In genomic region chr1:29640428-29640785, GRCh38 we compare ENCODE assay signal across 25 cellular contexts.
DNase-seq lines count a peak whose midpoint lies in the region; ATAC-seq, FAIRE-seq and TF ChIP-seq lines count a peak whose summit lies in the region.
"Had no signal": no experiment of that assay in that cellular context is flagged by ENCODE, and none has a peak within 500 bp of the region (broad histone marks: within the 10 kb centered on the region; RNA-seq: fewer than 3 reads in every experiment).

No MANE protein-coding gene starts in this region.

- peaks cover 8% of the 10 kb centered on the region for H3K4me1 Mint-ChIP-seq in GM23338
- H3K4me1 Mint-ChIP-seq: activated naive CD8-positive, alpha-beta T cell treated with anti-CD3 and anti-CD28 coated beads, Interleukin-2, amount 10 ng/mL, durations not matched to agents 7 days and 5 days; stimulated activated naive CD8-positive, alpha-beta T cell treated with anti-CD3 and anti-CD28 coated beads, Interleukin-15, amount 100 ng/mL, for 72 hours had no signal

- ATAC-seq in GM23338, result no peak
- ATAC-seq in RWPE2 (ENCODE audit: low read depth), result no peak
- ATAC-seq in HG02884 (IDR thresholded peaks at IDR 0.05; ENCODE audit: unreplicated experiment), result no peak
- no peak for ATAC-seq in HG03045 (IDR thresholded peaks at IDR 0.05; ENCODE audit: unreplicated experiment)
- ATAC-seq: activated CD8-positive, alpha-beta T cell treated with anti-CD3 and anti-CD28 coated beads, Interleukin-2, amount 10 ng/mL, durations not matched to agents 7 days and 5 days; effector memory CD8-positive, alpha-beta T cell; left lung; stimulated activated naive CD8-positive, alpha-beta T cell treated with anti-CD3 and anti-CD28 coated beads, Interleukin-15, amount 100 ng/mL, for 72 hours had no signal

- peak overlapping the region in 10 of 11 experiments; percentile 23 to 90 (median 83); a peak in 19 of 22 replicates for H3K27ac ChIP-seq in BLaER1 treated with 17β-estradiol and CSF1 and Interleukin-3, amounts not matched to agents 10 nM and 100 nM
- H3K27ac ChIP-seq in GM23338 (ENCODE audit: low read depth) (no peak overlapping the region), RWPE2 (ENCODE audit: poor library complexity, severe bottlenecking) (peak overlapping the region; percentile 50), mesenchymal stem cell (ENCODE audit: low read length, poor library complexity, severe bottlenecking) (peak overlapping the region; percentile 78)
- H3K27ac ChIP-seq: left lung, spleen had no signal

- H3K23ac ChIP-seq in mesenchymal stem cell (ENCODE audit: low read length in 2 of 2), result no peak overlapping the region

- no peak overlapping the region for H2BK12ac ChIP-seq in mesenchymal stem cell (ENCODE audit: low read length in 2 of 2)

- DNase-seq in GM23338 (ENCODE audit: low spot score) (no peak), RWPE2 (ENCODE audit: low spot score) (no peak), mesenchymal stem cell (no peak), D721Med (ENCODE audit: insufficient read length, low spot score) (no peak), NOMO-1 treated with DMSO at 0.1 percent for 48 hours (lab: John Stamatoyannopoulos, UW; ENCODE audit: unreplicated experiment) (no peak)
- DNase-seq: activated CD4-positive, CD25-positive, alpha-beta regulatory T cell; activated CD8-positive, alpha-beta T cell treated with anti-CD3 and anti-CD28 coated beads, Interleukin-2, amount 10 ng/mL, durations not matched to agents 7 days and 5 days; activated naive CD8-positive, alpha-beta T cell treated with anti-CD3 and anti-CD28 coated beads, Interleukin-2, amount 10 ng/mL, durations not matched to agents 7 days and 5 days; AML-193; Caco-2; effector memory CD8-positive, alpha-beta T cell; glutamatergic neuron; left lung; NCI-H187; RPMI8226; spleen; stimulated activated CD4-positive, alpha-beta T cell treated with anti-CD3 and anti-CD28 coated beads, Interleukin-4, amount 100 ng/mL, for 24 hours; stimulated activated naive CD8-positive, alpha-beta T cell treated with anti-CD3 and anti-CD28 coated beads, Interleukin-15, amount 100 ng/mL, for 72 hours; T-helper 9 cell; trophoblast cell had no signal

- 0 out of 2 replicates have a peak overlapping the region, but pooled peaks have one; percentile 62 for H3K27ac Mint-ChIP-seq in GM23338
- H3K27ac Mint-ChIP-seq: activated CD8-positive, alpha-beta T cell treated with anti-CD3 and anti-CD28 coated beads, Interleukin-2, amount 10 ng/mL, durations not matched to agents 7 days and 5 days; activated naive CD8-positive, alpha-beta T cell treated with anti-CD3 and anti-CD28 coated beads, Interleukin-2, amount 10 ng/mL, durations not matched to agents 7 days and 5 days; effector memory CD8-positive, alpha-beta T cell; IgD-negative memory B cell had no signal

- no peaks in the 10 kb centered on the region; the same call in 1 of the 2 replicates for H3K9me2 ChIP-seq in GM23338 (ENCODE audit: insufficient read depth)

- H3K9ac ChIP-seq in BLaER1 treated with 17β-estradiol and CSF1 and Interleukin-3, amounts not matched to agents 10 nM and 100 nM, result peak overlapping the region in 8 of 11 experiments; percentile 42 to 75 (median 62); a peak in 16 of 22 replicates
- no peak overlapping the region for H3K9ac ChIP-seq in mesenchymal stem cell (ENCODE audit: low read length)

- peaks cover 0 to 7% (median 0%) of the 10 kb centered on the region in 11 experiments; a peak in 1 of 22 replicates for H3K9me3 ChIP-seq in BLaER1 treated with 17β-estradiol and CSF1 and Interleukin-3, amounts not matched to agents 10 nM and 100 nM (replicated peaks in 1 of 11)
- peaks cover 1% of the 10 kb centered on the region for H3K9me3 ChIP-seq in RWPE2 (ENCODE audit: severe bottlenecking)
- H3K9me3 ChIP-seq in mesenchymal stem cell (ENCODE audit: control insufficient read depth, low read length), result no peaks in the 10 kb centered on the region
- H3K9me3 ChIP-seq: Caco-2, left lung, spleen had no signal

- H3K79me1 ChIP-seq in mesenchymal stem cell (replicated peaks; ENCODE audit: low read length, poor library complexity, severe bottlenecking), result no peaks in the 10 kb centered on the region

- H3K9me3 Mint-ChIP-seq in GM23338, result no peaks in the 10 kb centered on the region
- H3K9me3 Mint-ChIP-seq: activated naive CD8-positive, alpha-beta T cell treated with anti-CD3 and anti-CD28 coated beads, Interleukin-2, amount 10 ng/mL, durations not matched to agents 7 days and 5 days; effector memory CD8-positive, alpha-beta T cell; stimulated activated naive CD8-positive, alpha-beta T cell treated with anti-CD3 and anti-CD28 coated beads, Interleukin-15, amount 100 ng/mL, for 72 hours had no signal

- no peak for FAIRE-seq in D721Med (lab: Jason Lieb, UNC)
- FAIRE-seq: G401.6 had no signal

- H2AK5ac ChIP-seq in mesenchymal stem cell (ENCODE audit: low read length, severe bottlenecking), result peak overlapping the region; percentile 86

- H3K79me2 ChIP-seq in GM23338 (replicated peaks; ENCODE audit: insufficient read depth), result no peaks in the 10 kb centered on the region

- H3K4me3 Mint-ChIP-seq in GM23338, result no peak overlapping the region
- H3K4me3 Mint-ChIP-seq: activated CD8-positive, alpha-beta T cell treated with anti-CD3 and anti-CD28 coated beads, Interleukin-2, amount 10 ng/mL, durations not matched to agents 7 days and 5 days; activated naive CD8-positive, alpha-beta T cell treated with anti-CD3 and anti-CD28 coated beads, Interleukin-2, amount 10 ng/mL, durations not matched to agents 7 days and 5 days; effector memory CD8-positive, alpha-beta T cell; IgD-negative memory B cell; stimulated activated naive CD8-positive, alpha-beta T cell treated with anti-CD3 and anti-CD28 coated beads, Interleukin-15, amount 100 ng/mL, for 72 hours had no signal

- 88% methylated on average over 4 of the region's 4 CpGs for WGBS in mesenchymal stem cell

- H3K27me3 ChIP-seq in BLaER1 treated with 17β-estradiol and CSF1 and Interleukin-3, amounts not matched to agents 10 nM and 100 nM, result no peaks in the 10 kb centered on the region
- no peaks in the 10 kb centered on the region for H3K27me3 ChIP-seq in GM23338 (ENCODE audit: insufficient read depth)
- no peaks in the 10 kb centered on the region for H3K27me3 ChIP-seq in RWPE2 (ENCODE audit: insufficient read depth, poor library complexity, severe bottlenecking)
- H3K27me3 ChIP-seq in mesenchymal stem cell (ENCODE audit: control insufficient read depth in 1 of 2, insufficient read depth in 1 of 2, low read length in 2 of 2), result peaks cover 0 to 27% of the 10 kb centered on the region in 2 experiments

- H4K8ac ChIP-seq in mesenchymal stem cell (ENCODE audit: low read length), result no peak overlapping the region

- no peaks in the 10 kb centered on the region for H3K36me3 ChIP-seq in BLaER1 treated with 17β-estradiol and CSF1 and Interleukin-3, amounts not matched to agents 10 nM and 100 nM
- no peaks in the 10 kb centered on the region for H3K36me3 ChIP-seq in GM23338 (ENCODE audit: insufficient read depth)
- no peaks in the 10 kb centered on the region for H3K36me3 ChIP-seq in RWPE2 (ENCODE audit: low read depth)
- no peaks in the 10 kb centered on the region for H3K36me3 ChIP-seq in mesenchymal stem cell (ENCODE audit: control insufficient read depth in 1 of 2, insufficient read depth in 2 of 2, low read depth in 1 of 2, low read length in 2 of 2)
- H3K36me3 ChIP-seq: left lung, spleen had no signal

- H3K18ac ChIP-seq in mesenchymal stem cell (ENCODE audit: low read depth in 1 of 2, low read length in 2 of 2), result no peak overlapping the region

- H4K91ac ChIP-seq in mesenchymal stem cell (ENCODE audit: low read length), result no peak overlapping the region

- H4K20me1 ChIP-seq in BLaER1 treated with 17β-estradiol and CSF1 and Interleukin-3, amounts not matched to agents 10 nM and 100 nM, result no peaks in the 10 kb centered on the region
- no peaks in the 10 kb centered on the region for H4K20me1 ChIP-seq in GM23338 (replicated peaks; ENCODE audit: insufficient read depth)

- H3F3A ChIP-seq in GM23338 (replicated peaks; ENCODE audit: low read depth), result no peaks in the 10 kb centered on the region

- H2BK15ac ChIP-seq in mesenchymal stem cell (ENCODE audit: low read depth, poor library complexity, severe bottlenecking), result no peak overlapping the region

- no peak overlapping the region for H2BK120ac ChIP-seq in mesenchymal stem cell (ENCODE audit: low read depth, low read length)

- no peak overlapping the region for H3K14ac ChIP-seq in mesenchymal stem cell (ENCODE audit: low read length in 2 of 2)

- H2AFZ ChIP-seq in GM23338, result no peak overlapping the region
- H2AFZ ChIP-seq in mesenchymal stem cell (ENCODE audit: low read depth, low read length), result no peak overlapping the region

- peaks cover 6% of the 10 kb centered on the region for H3K27me3 Mint-ChIP-seq in GM23338 (ENCODE audit: insufficient read depth, low read depth, poor library complexity)

- H3K4me3 ChIP-seq in BLaER1 treated with 17β-estradiol and CSF1 and Interleukin-3, amounts not matched to agents 10 nM and 100 nM, result peak overlapping the region in 3 of 10 experiments; percentile 11 to 33 (median 26); a peak in 2 of 20 replicates
- H3K4me3 ChIP-seq in GM23338 (no peak overlapping the region), RWPE2 (ENCODE audit: severe bottlenecking) (no peak overlapping the region), mesenchymal stem cell (ENCODE audit: insufficient read depth in 1 of 2, low read depth in 1 of 2, low read length in 2 of 2) (no peak overlapping the region)
- H3K4me3 ChIP-seq: left lung, spleen had no signal

- no peaks in the 10 kb centered on the region for H3K36me3 Mint-ChIP-seq in GM23338 (ENCODE audit: low read depth)
- H3K36me3 Mint-ChIP-seq: activated naive CD8-positive, alpha-beta T cell treated with anti-CD3 and anti-CD28 coated beads, Interleukin-2, amount 10 ng/mL, durations not matched to agents 7 days and 5 days had no signal

- H3K4ac ChIP-seq in mesenchymal stem cell (ENCODE audit: low read depth in 1 of 2, low read length in 2 of 2), result no peak overlapping the region

- TF ChIP-seq CTCF in GM23338 (conservative IDR thresholded peaks at IDR 0.05; ENCODE audit: low read depth in 2 of 2) (no peak), RWPE2 (IDR thresholded peaks at IDR 0.05; ENCODE audit: poor library complexity, severe bottlenecking) (no peak), D721Med (IDR thresholded peaks at IDR 0.05; ENCODE audit: insufficient read depth, missing control alignments) (no peak)

- peak overlapping the region; percentile 49 to 96 (median 86) for H3K4me2 ChIP-seq in BLaER1 treated with 17β-estradiol and CSF1 and Interleukin-3, amounts not matched to agents 10 nM and 100 nM
- H3K4me2 ChIP-seq in GM23338 (no peak overlapping the region), mesenchymal stem cell (ENCODE audit: low read length, poor library complexity, severe bottlenecking) (no peak overlapping the region)

- no peak overlapping the region for H2BK5ac ChIP-seq in mesenchymal stem cell (ENCODE audit: low read depth, low read length, poor library complexity, severe bottlenecking)

- peaks cover 9 to 47% (median 38%) of the 10 kb centered on the region in 10 experiments for H3K4me1 ChIP-seq in BLaER1 treated with 17β-estradiol and CSF1 and Interleukin-3, amounts not matched to agents 10 nM and 100 nM
- no peaks in the 10 kb centered on the region for H3K4me1 ChIP-seq in GM23338 (ENCODE audit: insufficient read depth)
- H3K4me1 ChIP-seq in RWPE2 (ENCODE audit: insufficient read depth, poor library complexity, severe bottlenecking), result peaks cover 14% of the 10 kb centered on the region
- H3K4me1 ChIP-seq in mesenchymal stem cell (ENCODE audit: control insufficient read depth, insufficient read depth, low read depth, low read length), result peaks cover 13% of the 10 kb centered on the region
- H3K4me1 ChIP-seq: Caco-2, left lung, spleen had no signal

Comparison
In these comparisons a context has a peak if more than half of its experiments do, and no peak if none do; other contexts are left out.
1. H3K4me2 ChIP-seq: peak in BLaER1 treated with 17β-estradiol and CSF1 and Interleukin-3, amounts not matched to agents 10 nM and 100 nM (11 of 11); none in GM23338 (single experiment) and mesenchymal stem cell (single experiment).